Comparison of ENCODE assay signal across 8 cellular contexts in genomic region chr10:45761622-45762021, GRCh38. TPM values are rescaled to one million over a fixed set of nuclear protein-coding genes. Genes with fewer than 3 reads are reported as not detected.
DNase-seq lines count a peak whose midpoint lies in the region; ATAC-seq, FAIRE-seq and TF ChIP-seq lines count a peak whose summit lies in the region.
"Not testable (repeated sequence)": the region's sequence is repeated elsewhere in the genome, so short reads cannot be mapped to it uniquely, and the experiment has no call there.

No MANE protein-coding gene starts in this region.

- not testable (repeated sequence) for H3K27me3 ChIP-seq in GM12878 (replicated peaks in 1 of 2; ENCODE audit: control insufficient read depth in 2 of 2, insufficient read depth in 2 of 2, low read length in 1 of 2)

- H3K4me1 Mint-ChIP-seq in memory B cell: not testable (repeated sequence)

- not testable (repeated sequence) for H3K4me1 ChIP-seq in GM12878 (ENCODE audit: control insufficient read depth, insufficient read depth, low read length)

- not testable (repeated sequence) for H3K27ac Mint-ChIP-seq in memory B cell

- not testable (repeated sequence) for H3K79me2 ChIP-seq in GM12878 (ENCODE audit: control insufficient read depth, insufficient read depth, low read length)

- RAD21 ChIA-PET in GM12878 (lab: Charles Lee; ENCODE audit: unreplicated experiment): not testable (repeated sequence)

- H3K27ac ChIP-seq in GM12878 (ENCODE audit: control insufficient read depth, insufficient read depth): not testable (repeated sequence)

- not testable (repeated sequence) for H3K36me3 Mint-ChIP-seq in memory B cell

- H3K27me3 Mint-ChIP-seq in memory B cell: not testable (repeated sequence)

- not testable (repeated sequence) for TF ChIP-seq RAD21 in GM12878 (IDR thresholded peaks at IDR 0.05; ENCODE audit: insufficient read depth, low read depth, low read length)

- SMC1A ChIA-PET in GM12878 (lab: Charles Lee; ENCODE audit: uncharacterized antibody, unreplicated experiment): not testable (repeated sequence)

- not testable (repeated sequence) for FAIRE-seq in GM12878 (lab: Jason Lieb, UNC)

- not testable (repeated sequence) for H3K9me3 Mint-ChIP-seq in memory B cell

- ATAC-seq in GM19023 (IDR thresholded peaks at IDR 0.05; ENCODE audit: unreplicated experiment) (peak; percentile 72), GM21515 (IDR thresholded peaks at IDR 0.05; ENCODE audit: unreplicated experiment) (peak; percentile 69), HG02678 (IDR thresholded peaks at IDR 0.05; ENCODE audit: unreplicated experiment) (peak; percentile 53), HG03095 (IDR thresholded peaks at IDR 0.05; ENCODE audit: unreplicated experiment) (peak; percentile 55), HG03571 (IDR thresholded peaks at IDR 0.05; ENCODE audit: unreplicated experiment) (peak; percentile 62), GM12878 (peak; percentile 95), memory B cell (ENCODE audit: low read depth) (peak; percentile 26)

- BruUV-seq in GM12878 (replicated peaks; lab: Mats Ljungman, UMichigan): not testable (repeated sequence)

- intact Hi-C loops in GM12878 (cut with micrococcal nuclease; ENCODE audit: unreplicated experiment): not testable (repeated sequence)

- H3K4me3 Mint-ChIP-seq in memory B cell: not testable (repeated sequence)

- H3K9ac ChIP-seq in GM12878 (ENCODE audit: control insufficient read depth, insufficient read depth, low read length): not testable (repeated sequence)

- not testable (repeated sequence) for TF ChIP-seq EP300 in GM12878 (IDR thresholded peaks at IDR 0.05; ENCODE audit: borderline replicate concordance in 1 of 2, control insufficient read depth in 1 of 2, low read depth in 2 of 2, low read length in 2 of 2)

- in situ Hi-C loops in GM12878 (cut with MboI): not testable (repeated sequence)

- POLR2A ChIA-PET in GM12878 (lab: Charles Lee): interaction anchor here (0.6 kb wide), 1 partner anchor 85 kb away, joined by 4 read pairs; no protein-coding TSS in a partner anchor

- not testable (repeated sequence) for H3K4me2 ChIP-seq in GM12878 (ENCODE audit: control insufficient read depth, insufficient read depth)

- H3K36me3 ChIP-seq in GM12878 (ENCODE audit: control insufficient read depth in 2 of 2, insufficient read depth in 2 of 2, low read length in 1 of 2): not testable (repeated sequence)

- TF ChIP-seq POLR2A in GM12878 (IDR thresholded peaks at IDR 0.05; ENCODE audit: low read depth, low read length): not testable (repeated sequence)

- not testable (repeated sequence) for TF ChIP-seq CTCF in GM12865 (IDR thresholded peaks at IDR 0.05; ENCODE audit: insufficient read depth, low read depth, low read length, missing control alignments); GM12878 (IDR thresholded peaks at IDR 0.05 in 2 of 3, conservative IDR thresholded peaks at IDR 0.05 in 1 of 3; ENCODE audit: control insufficient read depth in 2 of 3, extremely low read depth in 1 of 3, insufficient read depth in 1 of 3, low read depth in 3 of 3, low read length in 3 of 3)

- not testable (repeated sequence) for H4K20me1 ChIP-seq in GM12878 (ENCODE audit: control insufficient read depth, insufficient read depth)

- H2AFZ ChIP-seq in GM12878 (ENCODE audit: control insufficient read depth, low read depth, low read length): not testable (repeated sequence)

- H3K4me3 ChIP-seq in GM12865 (ENCODE audit: low read depth, low read length); GM12878: not testable (repeated sequence)

- CTCF ChIA-PET in GM12878 (lab: Yijun Ruan, JAX): not testable (repeated sequence)

- not testable (repeated sequence) for H3K9me3 ChIP-seq in GM12878 (replicated peaks; ENCODE audit: control insufficient read depth, insufficient read depth, low read length)

- 41% methylated on average over 5 of the region's 6 CpGs for WGBS in GM12878 (ENCODE audit: insufficient coverage, insufficient replicate concordance, low lambda C conversion rate, missing lambda C conversion rate)

- DNase-seq in GM12865 (ENCODE audit: low read depth): peak; percentile 72
- not testable (repeated sequence) for DNase-seq in GM12878 (ENCODE audit: low read depth, low spot score); memory B cell (ENCODE audit: low spot score in 2 of 2)

TF ChIP-seq in GM12878, 131 proteins besides CTCF, POLR2A, EP300 and RAD21:
- TF ChIP-seq MEF2B (IDR thresholded peaks at IDR 0.05; ENCODE audit: partially characterized antibody, poor library complexity, severe bottlenecking): peak; percentile 62
- peak; percentile 18 to 82; a peak in 3 of 4 replicates for TF ChIP-seq BHLHE40 (IDR thresholded peaks at IDR 0.05; ENCODE audit: borderline replicate concordance in 1 of 2, low read depth in 2 of 2, low read length in 1 of 2)
- TF ChIP-seq RAD51 (IDR thresholded peaks at IDR 0.05): peak; percentile 75
- peak in 1 of 2 experiments; percentile 16; a peak in 1 of 4 replicates for TF ChIP-seq IKZF2 (IDR thresholded peaks at IDR 0.05)
- TF ChIP-seq NBN (IDR thresholded peaks at IDR 0.05): 0 out of 2 replicates have a peak, but pooled peaks have one; percentile 17
- peak; percentile 39; the same call in 1 of the 2 replicates for TF ChIP-seq RELB (IDR thresholded peaks at IDR 0.05; ENCODE audit: low read depth)

RNA-seq across cellular contexts. Expression of gene WASHC2C, which starts 34.6 kb away (rescaled TPM):
- total RNA-seq in GM12878 (2013; cell fraction: nucleolus; rRNA removed): 61.1 and 70.8 TPM in 2 replicates
- total RNA-seq in GM12878 (2014; rRNA removed) (21.7 and 24.6 TPM in 2 replicates), GM12878 (2014; rRNA removed; fragmentation: Illumina TruSeq; extraction: Trizol) (24.0 and 25.6 TPM in 2 replicates), GM12878 (2021) (27.4 and 28.1 TPM in 2 replicates)
- 17.8 TPM for polyA plus RNA-seq in GM12878 (2011; ENCODE audit: low read depth)
- polyA plus RNA-seq in GM12878 (2011; rRNA removed) (29.7 and 42.1 TPM in 2 replicates), GM12878 (2014; fragmentation: Illumina TruSeq; extraction: Trizol) (30.6 and 39.8 TPM in 2 replicates), GM12878 (2014; fragmentation: Nextera tagmentation; extraction: Ambion mirVana) (1 to 10 TPM; 3.3 to 5.6 TPM), GM12878 (2014; rRNA removed) (18.9 and 20.5 TPM in 2 replicates), GM12878 (2016; fragmentation: Nextera tagmentation; extraction: Ambion mirVana) (10 to 100 TPM; 20.4 to 24.1 TPM)
- 13.3 and 13.8 TPM in 2 replicates for polyA plus RNA-seq in GM12878 (2011; cell fraction: cytosol; rRNA removed)
- polyA plus RNA-seq in GM12878 (2011; cell fraction: nucleus; rRNA removed): 77.0 and 78.8 TPM in 2 replicates
- 21.4 and 21.5 TPM in 2 replicates for polyA plus RNA-seq in GM12878 (2012)
- 15.3 and 45.4 TPM in 2 replicates for polyA minus RNA-seq in GM12878 (2011; rRNA and poly(A)+ RNA removed)
- 5.1 and 8.3 TPM in 2 replicates for polyA minus RNA-seq in GM12878 (2011; cell fraction: cytosol; rRNA and poly(A)+ RNA removed)
- 23.5 and 26.8 TPM in 2 replicates for polyA minus RNA-seq in GM12878 (2011; cell fraction: nucleus; rRNA and poly(A)+ RNA removed)

Comparison
In these comparisons a context has a peak if more than half of its experiments do, and no peak if none do; other contexts are left out.
1. ATAC-seq: peak in every context shown above with its lines; median percentile 95 in GM12878; 72 in GM19023; 69 in GM21515; 62 in HG03571; 55 in HG03095; 53 in HG02678; 26 in memory B cell.